ENCODE assay signal across 24 cellular contexts in the genomic region with DNA sequence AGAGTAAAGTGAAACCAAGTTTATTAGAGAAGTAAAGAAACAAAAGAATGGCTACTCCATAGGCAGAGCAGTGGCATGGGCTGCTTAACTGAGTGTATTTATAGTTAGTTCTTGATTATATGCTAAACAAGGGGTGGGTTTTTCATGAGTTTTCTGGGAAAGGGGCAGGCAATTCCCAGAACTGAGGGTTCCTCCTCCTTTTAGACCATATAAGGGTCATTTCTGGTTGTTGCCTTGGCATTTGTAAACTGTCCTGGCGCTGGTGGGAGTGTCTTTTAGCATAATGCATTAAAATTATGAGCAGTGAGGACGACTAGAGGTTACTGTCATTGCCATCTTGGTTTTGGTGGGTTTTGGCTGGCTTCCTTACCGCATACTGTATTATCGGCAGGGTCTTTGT. TPM values are rescaled to one million over a fixed set of nuclear protein-coding genes. Genes with fewer than 3 reads are reported as not detected.
"Had no signal": no experiment of that assay in that cellular context is flagged by ENCODE, and none has a peak within 500 bp of the region (broad histone marks: within the 10 kb centered on the region; RNA-seq: fewer than 3 reads in every experiment).

No MANE protein-coding gene starts in this region.

- H3K36me3 ChIP-seq: adrenal gland had no signal

- H3K27me3 ChIP-seq: adrenal gland had no signal

- H3K4me2 ChIP-seq: PC-9 had no signal

- H3K4me3 ChIP-seq: adrenal gland, PC-9, SK-N-MC had no signal

- H3K9me3 ChIP-seq: adrenal gland had no signal

- DNase-seq: activated CD4-positive, alpha-beta T cell treated with anti-CD3 and anti-CD28 coated beads for 4 hours; activated CD8-positive, alpha-beta memory T cell treated with anti-CD3 and anti-CD28 coated beads, Interleukin-2, amount 50 U/mL, for 4 hours; activated CD8-positive, alpha-beta T cell treated with anti-CD3 and anti-CD28 coated beads for 36 hours; activated naive CD4-positive, alpha-beta T cell treated with anti-CD3 and anti-CD28 coated beads, Interleukin-2, amount 50 U/mL, for 16 hours; activated naive CD8-positive, alpha-beta T cell treated with anti-CD3 and anti-CD28 coated beads, Interleukin-2, amount 10 ng/mL, durations not matched to agents 7 days and 5 days; activated T-cell treated with anti-CD3 and anti-CD28 coated beads, Interleukin-2, amount 50 U/mL, for 72 hours; adrenal gland; anterior cingulate cortex; KG1; NCI-H1105 treated with DMSO at 0.1 percent for 48 hours; NCI-H1436 treated with DMSO at 0.1 percent for 48 hours; NCI-H187; NCI-H2081; NCI-H510A treated with DMSO at 0.1 percent for 48 hours; NCI-H69; PC-9; T-cell; T-helper 2 cell; T1000 had no signal

- ATAC-seq: activated CD4-positive, CD25-positive, alpha-beta regulatory T cell treated with anti-CD3 and anti-CD28 coated beads, Interleukin-2, amount 50 U/mL, for 24 hours; activated CD8-positive, alpha-beta T cell treated with anti-CD3 and anti-CD28 coated beads for 36 hours; activated T-cell treated with anti-CD3 and anti-CD28 coated beads, Interleukin-2, amount 50 U/mL, for 72 hours; T-cell had no signal

- H2AFZ ChIP-seq: PC-9 had no signal

- H3K27ac ChIP-seq: adrenal gland, PC-9, SK-N-MC had no signal

- H3K4me1 ChIP-seq: adrenal gland had no signal

RNA-seq across cellular contexts. Expression of gene CCDC60, which starts 40.1 kb away (rescaled TPM):
- total RNA-seq: activated CD8-positive, alpha-beta T cell treated with anti-CD3 and anti-CD28 coated beads for 36 hours; activated naive CD8-positive, alpha-beta T cell treated with anti-CD3 and anti-CD28 coated beads, Interleukin-2, amount 10 ng/mL, durations not matched to agents 7 days and 5 days; activated T-cell treated with anti-CD3 and anti-CD28 coated beads, Interleukin-2, amount 50 U/mL, for 72 hours; adrenal gland; LHCN-M2; M059J; PC-9; T-cell had no signal
- polyA plus RNA-seq: adrenal gland, IgD-negative memory B cell had no signal
